8 cellular contexts compared by ENCODE assay signal in the genomic region with DNA sequence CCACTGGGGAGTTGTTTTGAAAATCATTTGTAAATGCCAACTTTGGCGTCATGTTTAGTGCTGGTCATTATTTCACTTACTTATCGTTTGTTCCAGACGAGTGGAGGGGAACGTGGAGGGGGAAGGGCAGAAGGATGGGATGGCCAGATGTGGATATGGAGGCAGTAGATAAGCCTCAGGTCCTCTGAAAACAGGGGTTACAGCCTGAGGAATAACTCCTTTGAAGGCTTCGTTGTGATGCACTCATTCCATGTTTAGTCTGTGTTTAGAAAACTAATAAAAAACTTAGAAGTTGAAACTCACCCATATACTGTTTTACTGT. TPM values are rescaled to one million over a fixed set of nuclear protein-coding genes. Genes with fewer than 3 reads are reported as not detected.
DNase-seq lines count a peak whose midpoint lies in the region; ATAC-seq, FAIRE-seq and TF ChIP-seq lines count a peak whose summit lies in the region.

No MANE protein-coding gene starts in this region.

- no peaks in the 10 kb centered on the region for H3K27me3 Mint-ChIP-seq in naive B cell

- no peak for DNase-seq in GM12891 (ENCODE audit: insufficient read length, low spot score)
- DNase-seq in OCI-M1 (lab: John Stamatoyannopoulos, UW) = peak; percentile 96
- no peak for DNase-seq in dorsolateral prefrontal cortex
- no peak for DNase-seq in naive B cell
- DNase-seq in AML-193 (lab: John Stamatoyannopoulos, UW) = no peak
- DNase-seq in NCI-H510A treated with DMSO at 0.1 percent for 48 hours (lab: John Stamatoyannopoulos, UW) = no peak

- H3K27me3 ChIP-seq in dorsolateral prefrontal cortex = no peaks in the 10 kb centered on the region

- H3K9me3 Mint-ChIP-seq in naive B cell = no peaks in the 10 kb centered on the region

- ATAC-seq in naive B cell (ENCODE audit: low read depth in 2 of 2) (no peak), HG02763 (IDR thresholded peaks at IDR 0.05; ENCODE audit: unreplicated experiment) (no peak)
- ATAC-seq in activated CD4-positive, CD25-positive, alpha-beta regulatory T cell treated with anti-CD3 and anti-CD28 coated beads, Interleukin-2, amount 50 U/mL, for 24 hours = no peak

- peaks cover 24 to 48% (median 33%) of the 10 kb centered on the region in 3 donors for H3K4me1 Mint-ChIP-seq in naive B cell

- peak overlapping the region; percentile 96 to 99 (median 98) for H3K4me3 Mint-ChIP-seq in naive B cell

- TF ChIP-seq CTCF in dorsolateral prefrontal cortex (IDR thresholded peaks at IDR 0.05 in 54 of 56, conservative IDR thresholded peaks at IDR 0.05 in 2 of 56; ENCODE audit: low read depth in 1 of 56, partially characterized antibody in 56 of 56) = no peak

- intact Hi-C loops in dorsolateral prefrontal cortex (cut with DNase I) = loop anchor here (2.0 to 5.0 kb wide), 3 partner anchors 64 to 89 kb away; partner anchors contain the start of genes GRSF1 (in 2 of the 2) and DCK (in 1 of the 2)

- H3K27ac ChIP-seq in dorsolateral prefrontal cortex = peak overlapping the region in 27 of 59 donors; percentile 66 to 95 (median 86)

- H3K27ac Mint-ChIP-seq in naive B cell = peak overlapping the region in 5 of 6 donors; percentile 47 to 98 (median 83)

- TF ChIP-seq POLR2A in GM12891 (IDR thresholded peaks at IDR 0.05; ENCODE audit: low read depth, low read length) = no peak

- no peaks in the 10 kb centered on the region for H3K36me3 Mint-ChIP-seq in naive B cell

- H3K4me3 ChIP-seq in dorsolateral prefrontal cortex = peak overlapping the region; percentile 54 to 96 (median 82)

- FAIRE-seq in GM12891 (lab: Jason Lieb, UNC) = peak; percentile 76

TF ChIP-seq in GM12891, 5 proteins besides CTCF, POLR2A, EP300 and RAD21:
- no peak for TF ChIP-seq POLR2AphosphoS5 (IDR thresholded peaks at IDR 0.05; ENCODE audit: low read depth, low read length)
- TF ChIP-seq PAX5 (IDR thresholded peaks at IDR 0.05; ENCODE audit: insufficient read depth, low read length, severe bottlenecking) = no peak
- TF ChIP-seq POU2F2 (IDR thresholded peaks at IDR 0.05; ENCODE audit: low read depth, low read length) = no peak
- TF ChIP-seq TAF1 (IDR thresholded peaks at IDR 0.05; ENCODE audit: low read depth, low read length) = no peak
- no peak for TF ChIP-seq SPI1 (IDR thresholded peaks at IDR 0.05; ENCODE audit: low read depth, low read length)
TF ChIP-seq in GM12891: peak in this region for 0.

RNA-seq across cellular contexts. Expression of gene MOB1B, which starts 1.1 kb away (rescaled TPM):
- polyA plus RNA-seq in GM12891 (2012; ENCODE audit: low read depth, missing spikeins) = 3.2 TPM
- 10 to 100 TPM; 19.6 to 55.0 (median 32.2) TPM for total RNA-seq in dorsolateral prefrontal cortex
- 1 to 10 TPM in 4 of 6 donors, under 1 TPM in 2; 0.91 to 2.1 (median 1.2) TPM for polyA plus RNA-seq in naive B cell (ENCODE audit: low read depth in 6 of 6)
